Comparison of ENCODE assay signal across 1 cellular context in the genomic region with DNA sequence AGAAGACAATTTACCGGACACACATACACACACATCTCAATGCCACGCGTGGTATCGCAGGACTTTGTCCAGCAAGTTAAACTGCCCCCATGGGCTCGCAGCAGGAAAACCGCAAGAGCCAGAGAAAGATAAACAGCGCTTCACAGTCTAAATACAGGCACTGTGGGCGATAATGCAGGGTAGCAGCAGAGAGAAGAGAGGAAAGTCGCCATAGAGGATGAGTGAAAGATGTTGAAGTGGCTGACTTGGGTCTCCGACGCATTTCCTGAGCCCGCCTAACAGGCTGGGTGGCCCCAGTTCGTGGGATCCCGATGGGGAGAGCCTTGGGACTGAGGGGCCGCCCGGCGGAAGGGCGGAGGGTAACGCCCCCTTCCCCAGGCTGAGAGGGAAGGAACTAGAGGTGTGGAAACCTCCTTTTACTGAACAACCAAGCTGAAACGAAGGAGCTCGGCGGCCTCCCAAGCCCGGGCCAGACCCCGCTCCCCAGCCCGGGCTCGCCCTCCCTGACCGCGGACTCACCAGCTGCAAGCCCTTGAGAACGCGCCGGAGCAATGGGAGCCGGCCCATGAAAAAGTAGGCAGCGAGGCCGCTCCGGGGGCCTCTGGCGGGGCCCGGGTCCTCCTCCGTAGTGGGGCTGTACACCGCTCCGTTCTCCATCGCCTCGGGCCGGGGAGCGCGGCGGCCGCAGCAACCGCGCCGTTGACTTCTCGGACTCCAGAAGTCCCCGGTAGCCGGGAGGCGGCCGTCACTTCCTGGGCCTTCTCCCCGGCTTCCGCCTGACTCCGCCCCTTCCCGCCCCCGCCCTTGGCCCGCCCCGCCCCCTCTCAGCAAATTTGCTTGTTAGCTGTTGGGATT.
TF ChIP-seq lines count a peak whose summit lies in the region.

A gene with protein sequence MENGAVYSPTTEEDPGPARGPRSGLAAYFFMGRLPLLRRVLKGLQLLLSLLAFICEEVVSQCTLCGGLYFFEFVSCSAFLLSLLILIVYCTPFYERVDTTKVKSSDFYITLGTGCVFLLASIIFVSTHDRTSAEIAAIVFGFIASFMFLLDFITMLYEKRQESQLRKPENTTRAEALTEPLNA (minus strand): TSS at position 764 of the 855 bp plus-strand sequence. CDS start 107 bp downstream, at position 657.

TF ChIP-seq in K562, 482 proteins besides CTCF, POLR2A, EP300 and RAD21 (continued from another document and continues in another):
- TF ChIP-seq C11orf30 (IDR thresholded peaks at IDR 0.05; ENCODE audit: low read depth) (no peak), RBFOX2 (IDR thresholded peaks at IDR 0.05; ENCODE audit: low read depth, low read length) (peak; percentile 88), HLTF (IDR thresholded peaks at IDR 0.05) (0 out of 2 replicates have a peak, but pooled peaks have one; percentile 12), ZNF384 (IDR thresholded peaks at IDR 0.05; ENCODE audit: low read depth, low read length) (no peak), BRD9 (IDR thresholded peaks at IDR 0.05; ENCODE audit: low read depth, partially characterized antibody) (peak; percentile 61), TBL1XR1 (IDR thresholded peaks at IDR 0.05; ENCODE audit: low read length in 2 of 2) (peak in 1 of 2 experiments; percentile 70; a peak in 1 of 4 replicates), MCM2 (IDR thresholded peaks at IDR 0.05; ENCODE audit: low read depth) (no peak), MAFK (IDR thresholded peaks at IDR 0.05; ENCODE audit: low read length) (no peak), KLF6 (CRISPR knock-in tag; IDR thresholded peaks at IDR 0.05; ENCODE audit: borderline replicate concordance) (no peak), SMARCC2 (IDR thresholded peaks at IDR 0.05; ENCODE audit: low read depth) (peak; percentile 58; the same call in 1 of the 2 replicates), NRF1 (conservative IDR thresholded peaks at IDR 0.05 in 1 of 2, IDR thresholded peaks at IDR 0.05 in 1 of 2) (peak; percentile 13 to 37; a peak in 2 of 4 replicates), BCOR (IDR thresholded peaks at IDR 0.05) (peak; percentile 88; the same call in 1 of the 2 replicates), YY1 (IDR thresholded peaks at IDR 0.05; ENCODE audit: borderline replicate concordance in 1 of 3, control insufficient read depth in 1 of 3, extremely low read depth in 1 of 3, insufficient read depth in 3 of 3, insufficient read length in 1 of 3, insufficient replicate concordance in 2 of 3, low read depth in 1 of 3, low read length in 2 of 3) (peak in 1 of 3 experiments; percentile 73), CTBP1 (IDR thresholded peaks at IDR 0.05; ENCODE audit: borderline replicate concordance) (peak; percentile 79; the same call in 1 of the 2 replicates), TRIM28 (IDR thresholded peaks at IDR 0.05) (no peak; the same call in 1 of the 2 replicates), TAL1 (IDR thresholded peaks at IDR 0.05) (peak; percentile 50), SRSF1 (IDR thresholded peaks at IDR 0.05; ENCODE audit: low read depth, low read length) (no peak), MXI1 (IDR thresholded peaks at IDR 0.05; ENCODE audit: low read depth, low read length) (peak; percentile 30; the same call in 1 of the 2 replicates), ESRRB (CRISPR knock-in tag; IDR thresholded peaks at IDR 0.05; ENCODE audit: borderline replicate concordance) (no peak), NCOA6 (IDR thresholded peaks at IDR 0.05) (no peak), MCM5 (IDR thresholded peaks at IDR 0.05; ENCODE audit: low read depth) (no peak), KLF10 (CRISPR knock-in tag; IDR thresholded peaks at IDR 0.05) (no peak), PTBP1 (IDR thresholded peaks at IDR 0.05; ENCODE audit: low read depth, low read length) (no peak), CBX3 (IDR thresholded peaks at IDR 0.05; ENCODE audit: borderline replicate concordance in 1 of 2, low read length in 2 of 2) (peak in 1 of 2 experiments; percentile 68; a peak in 1 of 3 replicates), RBM22 (IDR thresholded peaks at IDR 0.05; ENCODE audit: low read depth, low read length, poor library complexity, severe bottlenecking) (peak; percentile 68), HDAC2 (IDR thresholded peaks at IDR 0.05) (peak; percentile 84), ARID2 (IDR thresholded peaks at IDR 0.05) (no peak), HOXB6 (CRISPR knock-in tag; IDR thresholded peaks at IDR 0.05; ENCODE audit: borderline replicate concordance) (no peak), ZNF347 (CRISPR knock-in tag; IDR thresholded peaks at IDR 0.05; ENCODE audit: low read depth) (no peak), ZNF239 (CRISPR knock-in tag; IDR thresholded peaks at IDR 0.05) (no peak), DDX20 (tag; IDR thresholded peaks at IDR 0.05; ENCODE audit: low read depth) (no peak), FOXA1 (IDR thresholded peaks at IDR 0.05; ENCODE audit: borderline replicate concordance) (no peak), ZNF75A (CRISPR knock-in tag; IDR thresholded peaks at IDR 0.05) (no peak)
- TF ChIP-seq, protein P1, sequence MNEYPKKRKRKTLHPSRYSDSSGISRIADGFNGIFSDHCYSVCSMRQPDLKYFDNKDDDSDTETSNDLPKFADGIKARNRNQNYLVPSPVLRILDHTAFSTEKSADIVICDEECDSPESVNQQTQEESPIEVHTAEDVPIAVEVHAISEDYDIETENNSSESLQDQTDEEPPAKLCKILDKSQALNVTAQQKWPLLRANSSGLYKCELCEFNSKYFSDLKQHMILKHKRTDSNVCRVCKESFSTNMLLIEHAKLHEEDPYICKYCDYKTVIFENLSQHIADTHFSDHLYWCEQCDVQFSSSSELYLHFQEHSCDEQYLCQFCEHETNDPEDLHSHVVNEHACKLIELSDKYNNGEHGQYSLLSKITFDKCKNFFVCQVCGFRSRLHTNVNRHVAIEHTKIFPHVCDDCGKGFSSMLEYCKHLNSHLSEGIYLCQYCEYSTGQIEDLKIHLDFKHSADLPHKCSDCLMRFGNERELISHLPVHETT (CRISPR knock-in tag; conservative IDR thresholded peaks at IDR 0.05 in 1 of 2, IDR thresholded peaks at IDR 0.05 in 1 of 2): peak in 1 of 2 experiments; percentile 59; a peak in 2 of 4 replicates
- TF ChIP-seq, protein P2, sequence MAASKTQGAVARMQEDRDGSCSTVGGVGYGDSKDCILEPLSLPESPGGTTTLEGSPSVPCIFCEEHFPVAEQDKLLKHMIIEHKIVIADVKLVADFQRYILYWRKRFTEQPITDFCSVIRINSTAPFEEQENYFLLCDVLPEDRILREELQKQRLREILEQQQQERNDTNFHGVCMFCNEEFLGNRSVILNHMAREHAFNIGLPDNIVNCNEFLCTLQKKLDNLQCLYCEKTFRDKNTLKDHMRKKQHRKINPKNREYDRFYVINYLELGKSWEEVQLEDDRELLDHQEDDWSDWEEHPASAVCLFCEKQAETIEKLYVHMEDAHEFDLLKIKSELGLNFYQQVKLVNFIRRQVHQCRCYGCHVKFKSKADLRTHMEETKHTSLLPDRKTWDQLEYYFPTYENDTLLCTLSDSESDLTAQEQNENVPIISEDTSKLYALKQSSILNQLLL (CRISPR knock-in tag; IDR thresholded peaks at IDR 0.05; ENCODE audit: borderline replicate concordance): no peak
- TF ChIP-seq, protein P3, sequence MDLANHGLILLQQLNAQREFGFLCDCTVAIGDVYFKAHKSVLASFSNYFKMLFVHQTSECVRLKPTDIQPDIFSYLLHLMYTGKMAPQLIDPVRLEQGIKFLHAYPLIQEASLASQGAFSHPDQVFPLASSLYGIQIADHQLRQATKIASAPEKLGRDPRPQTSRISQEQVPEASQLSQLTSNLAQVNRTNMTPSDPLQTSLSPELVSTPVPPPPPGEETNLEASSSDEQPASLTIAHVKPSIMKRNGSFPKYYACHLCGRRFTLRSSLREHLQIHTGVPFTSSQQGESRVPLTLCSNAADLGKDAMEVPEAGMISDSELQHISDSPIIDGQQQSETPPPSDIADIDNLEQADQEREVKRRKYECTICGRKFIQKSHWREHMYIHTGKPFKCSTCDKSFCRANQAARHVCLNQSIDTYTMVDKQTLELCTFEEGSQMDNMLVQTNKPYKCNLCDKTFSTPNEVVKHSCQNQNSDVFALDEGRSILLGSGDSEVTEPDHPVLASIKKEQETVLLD (IDR thresholded peaks at IDR 0.05): peak; percentile 88
- TF ChIP-seq, protein P4, sequence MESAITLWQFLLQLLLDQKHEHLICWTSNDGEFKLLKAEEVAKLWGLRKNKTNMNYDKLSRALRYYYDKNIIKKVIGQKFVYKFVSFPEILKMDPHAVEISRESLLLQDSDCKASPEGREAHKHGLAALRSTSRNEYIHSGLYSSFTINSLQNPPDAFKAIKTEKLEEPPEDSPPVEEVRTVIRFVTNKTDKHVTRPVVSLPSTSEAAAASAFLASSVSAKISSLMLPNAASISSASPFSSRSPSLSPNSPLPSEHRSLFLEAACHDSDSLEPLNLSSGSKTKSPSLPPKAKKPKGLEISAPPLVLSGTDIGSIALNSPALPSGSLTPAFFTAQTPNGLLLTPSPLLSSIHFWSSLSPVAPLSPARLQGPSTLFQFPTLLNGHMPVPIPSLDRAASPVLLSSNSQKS (CRISPR knock-in tag; IDR thresholded peaks at IDR 0.05): no peak
- TF ChIP-seq, protein P5, sequence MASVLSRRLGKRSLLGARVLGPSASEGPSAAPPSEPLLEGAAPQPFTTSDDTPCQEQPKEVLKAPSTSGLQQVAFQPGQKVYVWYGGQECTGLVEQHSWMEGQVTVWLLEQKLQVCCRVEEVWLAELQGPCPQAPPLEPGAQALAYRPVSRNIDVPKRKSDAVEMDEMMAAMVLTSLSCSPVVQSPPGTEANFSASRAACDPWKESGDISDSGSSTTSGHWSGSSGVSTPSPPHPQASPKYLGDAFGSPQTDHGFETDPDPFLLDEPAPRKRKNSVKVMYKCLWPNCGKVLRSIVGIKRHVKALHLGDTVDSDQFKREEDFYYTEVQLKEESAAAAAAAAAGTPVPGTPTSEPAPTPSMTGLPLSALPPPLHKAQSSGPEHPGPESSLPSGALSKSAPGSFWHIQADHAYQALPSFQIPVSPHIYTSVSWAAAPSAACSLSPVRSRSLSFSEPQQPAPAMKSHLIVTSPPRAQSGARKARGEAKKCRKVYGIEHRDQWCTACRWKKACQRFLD (CRISPR knock-in tag; IDR thresholded peaks at IDR 0.05): 0 out of 2 replicates have a peak, but pooled peaks have one; percentile 55
- TF ChIP-seq, protein P6, sequence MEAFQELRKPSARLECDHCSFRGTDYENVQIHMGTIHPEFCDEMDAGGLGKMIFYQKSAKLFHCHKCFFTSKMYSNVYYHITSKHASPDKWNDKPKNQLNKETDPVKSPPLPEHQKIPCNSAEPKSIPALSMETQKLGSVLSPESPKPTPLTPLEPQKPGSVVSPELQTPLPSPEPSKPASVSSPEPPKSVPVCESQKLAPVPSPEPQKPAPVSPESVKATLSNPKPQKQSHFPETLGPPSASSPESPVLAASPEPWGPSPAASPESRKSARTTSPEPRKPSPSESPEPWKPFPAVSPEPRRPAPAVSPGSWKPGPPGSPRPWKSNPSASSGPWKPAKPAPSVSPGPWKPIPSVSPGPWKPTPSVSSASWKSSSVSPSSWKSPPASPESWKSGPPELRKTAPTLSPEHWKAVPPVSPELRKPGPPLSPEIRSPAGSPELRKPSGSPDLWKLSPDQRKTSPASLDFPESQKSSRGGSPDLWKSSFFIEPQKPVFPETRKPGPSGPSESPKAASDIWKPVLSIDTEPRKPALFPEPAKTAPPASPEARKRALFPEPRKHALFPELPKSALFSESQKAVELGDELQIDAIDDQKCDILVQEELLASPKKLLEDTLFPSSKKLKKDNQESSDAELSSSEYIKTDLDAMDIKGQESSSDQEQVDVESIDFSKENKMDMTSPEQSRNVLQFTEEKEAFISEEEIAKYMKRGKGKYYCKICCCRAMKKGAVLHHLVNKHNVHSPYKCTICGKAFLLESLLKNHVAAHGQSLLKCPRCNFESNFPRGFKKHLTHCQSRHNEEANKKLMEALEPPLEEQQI (IDR thresholded peaks at IDR 0.05): no peak
